Comparison of ENCODE assay signal across 11 cellular contexts in the genomic region with DNA sequence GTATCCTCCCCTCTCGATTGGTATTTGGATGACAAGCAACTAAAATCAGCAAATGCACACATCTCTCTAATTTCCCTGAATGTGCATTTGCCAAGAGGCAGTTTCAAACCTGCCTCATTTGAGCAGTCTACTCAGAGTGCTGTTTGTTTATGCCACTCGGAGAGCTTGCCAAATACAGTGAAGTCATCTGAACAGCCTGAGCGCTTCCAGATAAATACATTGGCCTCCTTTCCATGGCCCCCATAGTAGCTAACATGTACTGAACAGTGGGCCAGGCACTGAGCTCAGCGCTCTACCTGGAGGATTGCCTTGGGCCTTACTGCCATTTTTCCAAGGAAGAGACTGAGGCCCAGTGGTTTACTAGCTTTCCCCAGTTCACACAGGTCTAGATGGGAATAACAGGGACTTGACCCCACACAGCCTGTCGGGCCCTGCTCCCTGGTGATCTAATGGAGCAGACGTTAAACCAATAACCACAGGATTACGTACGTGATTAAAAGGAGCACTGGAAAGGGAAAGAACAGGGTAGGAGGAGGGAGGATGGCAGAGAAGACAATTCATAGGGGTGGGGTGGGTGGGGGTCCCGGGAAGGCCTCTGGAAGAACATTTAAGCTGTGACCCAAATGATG. TPM values are rescaled to one million over a fixed set of nuclear protein-coding genes. Genes with fewer than 3 reads are reported as not detected.
DNase-seq lines count a peak whose midpoint lies in the region; ATAC-seq and TF ChIP-seq lines count a peak whose summit lies in the region.
"Had no signal": no experiment of that assay in that cellular context is flagged by ENCODE, and none has a peak within 500 bp of the region (broad histone marks: within the 10 kb centered on the region; RNA-seq: fewer than 3 reads in every experiment).

No MANE protein-coding gene starts in this region.

- H3K4me2 ChIP-seq in hepatocyte = no peak overlapping the region

- H3K27ac Mint-ChIP-seq in immature natural killer cell = no peak overlapping the region
- H3K27ac Mint-ChIP-seq: activated CD4-positive, alpha-beta T cell treated with anti-CD3 and anti-CD28 coated beads, Interleukin-2, amount 10 ng/mL, durations not matched to agents 7 days and 5 days had no signal

- H3K27me3 Mint-ChIP-seq in immature natural killer cell (ENCODE audit: low read depth in 3 of 3) = peaks cover 3 to 12% (median 11%) of the 10 kb centered on the region in 3 donors

- WGBS in body of pancreas, 2 donors = 49 to 51% methylated on average over 8 to 9 of the region's 9 CpGs
- 64% methylated on average over 9 of the region's 9 CpGs for WGBS in hepatocyte (ENCODE audit: low lambda C conversion rate, missing lambda C conversion rate)
- WGBS in stomach, 5 donors = 46 to 57% (median 48%) methylated on average over 9 of the region's 9 CpGs

- H3K27ac ChIP-seq in body of pancreas = peak overlapping the region; percentile 27 to 74 (median 58)
- H3K27ac ChIP-seq in hepatocyte = peak overlapping the region; percentile 71
- H3K27ac ChIP-seq in stomach = peak overlapping the region in 3 of 5 donors; percentile 26 to 56 (median 46)
- H3K27ac ChIP-seq: colonic mucosa had no signal

- H2AFZ ChIP-seq in hepatocyte = no peak overlapping the region

- no peaks in the 10 kb centered on the region for H3K79me2 ChIP-seq in hepatocyte

- H3K4me3 ChIP-seq in body of pancreas = no peak overlapping the region
- H3K4me3 ChIP-seq in hepatocyte = no peak overlapping the region
- no peak overlapping the region for H3K4me3 ChIP-seq in stomach
- H3K4me3 ChIP-seq: colonic mucosa had no signal

- intact Hi-C loops in body of pancreas (cut with DNase I) = loop anchor here (5.0 to 10.0 kb wide), 2 partner anchors 56 to 169 kb away; no protein-coding TSS in a partner anchor
- intact Hi-C loops in stomach (cut with DNase I; ENCODE audit: low total_unique reads) = loop anchor here (5.0 to 10.0 kb wide), 2 partner anchors 56 to 169 kb away; no protein-coding TSS in a partner anchor

- peak; percentile 83 for ATAC-seq in body of pancreas
- ATAC-seq in HG03045 (IDR thresholded peaks at IDR 0.05; ENCODE audit: unreplicated experiment) = no peak
- ATAC-seq in HG03108 (IDR thresholded peaks at IDR 0.05; ENCODE audit: unreplicated experiment) = no peak

- TF ChIP-seq POLR2A in body of pancreas (IDR thresholded peaks at IDR 0.05) = no peak
- no peak for TF ChIP-seq POLR2A in stomach (IDR thresholded peaks at IDR 0.05)

- peaks cover 5 to 7% of the 10 kb centered on the region in 2 donors for H3K4me1 Mint-ChIP-seq in immature natural killer cell

- H3K4me1 ChIP-seq in body of pancreas (peaks cover 22% of the 10 kb centered on the region), hepatocyte (ENCODE audit: insufficient read depth) (peaks cover 12% of the 10 kb centered on the region), stomach (peaks cover 8 to 29% (median 16%) of the 10 kb centered on the region in 4 donors)
- H3K4me1 ChIP-seq: colonic mucosa had no signal

- no peaks in the 10 kb centered on the region for H3K9me3 Mint-ChIP-seq in immature natural killer cell
- H3K9me3 Mint-ChIP-seq: activated CD4-positive, alpha-beta T cell treated with anti-CD3 and anti-CD28 coated beads, Interleukin-2, amount 10 ng/mL, durations not matched to agents 7 days and 5 days had no signal

- H3K27me3 ChIP-seq in body of pancreas (no peaks in the 10 kb centered on the region), hepatocyte (no peaks in the 10 kb centered on the region), stomach (no peaks in the 10 kb centered on the region)
- H3K27me3 ChIP-seq: colonic mucosa had no signal

- H3K9me3 ChIP-seq in body of pancreas = no peaks in the 10 kb centered on the region
- no peaks in the 10 kb centered on the region for H3K9me3 ChIP-seq in hepatocyte (ENCODE audit: low read depth)
- no peaks in the 10 kb centered on the region for H3K9me3 ChIP-seq in stomach
- H3K9me3 ChIP-seq: colonic mucosa had no signal

- DNase-seq in NCI-H1092 (lab: John Stamatoyannopoulos, UW) (peak; percentile 38), body of pancreas (peak; percentile 47 to 78 (median 72)), hepatocyte (ENCODE audit: low spot score) (peak; percentile 63), stomach (peak; percentile 29), UCSD-AML1 (lab: John Stamatoyannopoulos, UW; ENCODE audit: unreplicated experiment) (no peak), immature natural killer cell (no peak)
- DNase-seq: activated CD4-positive, alpha-beta T cell treated with anti-CD3 and anti-CD28 coated beads, Interleukin-2, amount 10 ng/mL, durations not matched to agents 7 days and 5 days; colonic mucosa had no signal

- TF ChIP-seq CTCF in body of pancreas (IDR thresholded peaks at IDR 0.05) (no peak), hepatocyte (IDR thresholded peaks at IDR 0.05; ENCODE audit: poor library complexity) (no peak), stomach (IDR thresholded peaks at IDR 0.05) (no peak)

- H3K36me3 ChIP-seq in body of pancreas (replicated peaks in 1 of 2; ENCODE audit: insufficient read depth in 1 of 2, low read depth in 2 of 2) (no peaks in the 10 kb centered on the region), hepatocyte (replicated peaks; ENCODE audit: insufficient read depth, low read depth) (no peaks in the 10 kb centered on the region), stomach (no peaks in the 10 kb centered on the region)
- H3K36me3 ChIP-seq: colonic mucosa had no signal

- no peak for TF ChIP-seq EP300 in stomach (IDR thresholded peaks at IDR 0.05)

- H3K4me3 Mint-ChIP-seq in immature natural killer cell = no peak overlapping the region
- H3K4me3 Mint-ChIP-seq: activated CD4-positive, alpha-beta T cell treated with anti-CD3 and anti-CD28 coated beads, Interleukin-2, amount 10 ng/mL, durations not matched to agents 7 days and 5 days had no signal

- H4K20me1 ChIP-seq in hepatocyte (ENCODE audit: insufficient read depth, poor library complexity, severe bottlenecking) = no peaks in the 10 kb centered on the region

- H3K9me2 ChIP-seq in hepatocyte (replicated peaks; ENCODE audit: insufficient read depth) = no peaks in the 10 kb centered on the region

- no peaks in the 10 kb centered on the region for H3K36me3 Mint-ChIP-seq in immature natural killer cell

RNA-seq across cellular contexts. Expression of a gene that starts 18.7 kb away (rescaled TPM):
- total RNA-seq in body of pancreas = 1 to 10 TPM in 1 of 2 donors, not detected in 1; 1.6 TPM
- total RNA-seq in hepatocyte = 3.3 and 4.2 TPM in 2 replicates
- 2.8 and 3.9 TPM in 2 replicates for polyA plus RNA-seq in hepatocyte
- total RNA-seq in stomach = 10 to 100 TPM in 1 of 5 donors, 1 to 10 TPM in 2, not detected in 2; 1.4 to 19.4 (median 2.8) TPM
- 1 to 10 TPM in 1 of 3 donors, under 1 TPM in 1, not detected in 1; 0.40 to 7.0 TPM for polyA plus RNA-seq in stomach
- not detected for polyA plus RNA-seq in immature natural killer cell
- total RNA-seq: activated CD4-positive, alpha-beta T cell treated with anti-CD3 and anti-CD28 coated beads, Interleukin-2, amount 10 ng/mL, durations not matched to agents 7 days and 5 days had no signal

RNA-seq across cellular contexts. Expression of a gene that starts 49.3 kb away (rescaled TPM):
- total RNA-seq in body of pancreas = under 1 TPM; 0.26 to 0.66 TPM
- total RNA-seq in hepatocyte = 0.36 and 0.50 TPM in 2 replicates
- polyA plus RNA-seq in hepatocyte = 0.68 TPM in 1 of 2 replicates, not detected in the other
- total RNA-seq in stomach = under 1 TPM in 1 of 5 donors, not detected in 4; 0.37 TPM
- polyA plus RNA-seq in stomach = under 1 TPM; 0.05 to 0.46 (median 0.06) TPM
- not detected for polyA plus RNA-seq in immature natural killer cell
- total RNA-seq: activated CD4-positive, alpha-beta T cell treated with anti-CD3 and anti-CD28 coated beads, Interleukin-2, amount 10 ng/mL, durations not matched to agents 7 days and 5 days; mononuclear cell had no signal

Comparison
In these comparisons a context has a peak if more than half of its experiments do, and no peak if none do; other contexts are left out.
1. DNase-seq: peak in NCI-H1092 (single experiment), body of pancreas (4 of 4), hepatocyte (single experiment) and stomach (single experiment); none in UCSD-AML1 (single experiment) and immature natural killer cell (0 of 3).
2. Peak in every context shown above with its lines, with median percentiles within 50 percentile points of each other: H3K27ac ChIP-seq.